ENCODE assay signal across 8 cellular contexts in the genomic region with DNA sequence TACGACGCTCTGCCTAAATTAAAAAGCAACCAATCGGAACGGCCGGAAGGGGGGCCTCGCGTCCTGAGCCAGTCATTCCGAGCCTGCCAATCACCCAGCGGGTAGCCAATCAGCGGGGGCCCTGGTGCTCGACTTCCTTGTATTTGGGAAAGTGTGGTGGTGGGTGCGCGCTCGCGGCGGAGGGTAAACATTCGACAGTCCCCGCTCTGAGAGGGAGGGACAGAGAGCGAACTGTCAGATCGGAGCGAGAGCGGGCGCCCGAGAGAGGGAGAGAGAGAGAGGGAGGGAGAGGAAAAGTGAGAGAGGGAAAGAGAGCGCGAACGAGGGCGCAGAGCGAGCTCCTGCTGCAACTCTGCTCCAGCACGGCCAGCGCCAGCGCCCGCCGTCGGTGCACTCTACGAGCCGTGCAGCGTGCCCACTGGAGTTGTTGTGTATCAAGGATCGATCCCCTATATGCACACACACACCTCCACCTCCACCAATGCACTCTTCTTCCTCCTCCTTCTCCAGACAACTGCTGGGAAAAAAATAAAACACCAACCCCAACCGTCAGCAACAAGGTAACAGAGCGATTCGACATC. TPM values are rescaled to one million over a fixed set of nuclear protein-coding genes. Genes with fewer than 3 reads are reported as not detected.
DNase-seq lines count a peak whose midpoint lies in the region; ATAC-seq and TF ChIP-seq lines count a peak whose summit lies in the region.

A gene (plus strand): TSS at position 190 of the 581 bp plus-strand sequence. CDS start 1,396 bp downstream, outside the sequence.

- H3K9me3 ChIP-seq in CD4-positive, CD25-positive, alpha-beta regulatory T cell (ENCODE audit: control insufficient read depth in 2 of 2, low read length in 2 of 2) = peaks cover 4 to 6% of the 10 kb centered on the region in 2 experiments
- H3K9me3 ChIP-seq in subcutaneous abdominal adipose tissue (ENCODE audit: control insufficient read depth in 5 of 5, low read length in 5 of 5) = no peaks in the 10 kb centered on the region
- peaks cover 4% of the 10 kb centered on the region; the same call in 1 of the 2 replicates for H3K9me3 ChIP-seq in Karpas-422 (ENCODE audit: low read length)

- peak within 1 kb of the TSS; percentile 26 for H3K4me3 ChIP-seq in CD4-positive, CD25-positive, alpha-beta regulatory T cell (ENCODE audit: low read depth, low read length)
- peak within 1 kb of the TSS; percentile 55 to 68 (median 61) for H3K4me3 ChIP-seq in subcutaneous abdominal adipose tissue (ENCODE audit: low read depth in 1 of 5, low read length in 5 of 5)
- H3K4me3 ChIP-seq in Karpas-422 (ENCODE audit: low read length) = no peak within 1 kb of the TSS

- TF ChIP-seq CTCF in mesothelial cell of epicardium (IDR thresholded peaks at IDR 0.05; ENCODE audit: unreplicated experiment) = no peak

- no peaks in the 10 kb centered on the region for H3K36me3 Mint-ChIP-seq in CD4-positive, CD25-positive, alpha-beta regulatory T cell
- H3K36me3 Mint-ChIP-seq in mesothelial cell of epicardium = peaks cover 2% of the 10 kb centered on the region

- no peak within 1 kb of the TSS for H3K9ac ChIP-seq in subcutaneous abdominal adipose tissue (ENCODE audit: low read length in 5 of 5)
- no peak within 1 kb of the TSS for H3K9ac ChIP-seq in Karpas-422 (ENCODE audit: low read length)

- no peaks in the 10 kb centered on the region for H3K36me3 ChIP-seq in CD4-positive, CD25-positive, alpha-beta regulatory T cell (ENCODE audit: control insufficient read depth, insufficient read depth, low read length)
- H3K36me3 ChIP-seq in subcutaneous abdominal adipose tissue (ENCODE audit: control insufficient read depth in 5 of 5, insufficient read depth in 5 of 5, low read length in 5 of 5) (no peaks in the 10 kb centered on the region), Karpas-422 (ENCODE audit: insufficient read depth, low read length) (no peaks in the 10 kb centered on the region)

- DNase-seq in CD4-positive, CD25-positive, alpha-beta regulatory T cell = peak in 1 of 3 donors; percentile 51
- DNase-seq in effector CD8-positive, alpha-beta T cell (lab: John Stamatoyannopoulos, UW) = peak; percentile 21
- DNase-seq in mesothelial cell of epicardium (ENCODE audit: low spot score in 2 of 2, unreplicated experiment in 2 of 2) (no peak), Karpas-422 (no peak), HCEC 1CT (no peak)

- no peaks in the 10 kb centered on the region for H3K9me2 ChIP-seq in Karpas-422 (replicated peaks; ENCODE audit: insufficient read depth, low read length)

- peaks cover 84% of the 10 kb centered on the region for H3K27me3 Mint-ChIP-seq in CD4-positive, CD25-positive, alpha-beta regulatory T cell
- H3K27me3 Mint-ChIP-seq in mesothelial cell of epicardium (ENCODE audit: low read depth) = peaks cover 84% of the 10 kb centered on the region

- no peaks in the 10 kb centered on the region for H3K79me2 ChIP-seq in Karpas-422 (ENCODE audit: low read length)

- ATAC-seq in CD4-positive, CD25-positive, alpha-beta regulatory T cell (ENCODE audit: low read depth in 2 of 2) = no peak
- ATAC-seq in HG02798 (IDR thresholded peaks at IDR 0.05; ENCODE audit: poor library complexity, unreplicated experiment) (peak; percentile 67), SK-N-SH treated with all-trans-retinoic acid at 6 μM for 48 hours (peak; percentile 73)

- no peak within 1 kb of the TSS for H3K4me2 ChIP-seq in Karpas-422 (ENCODE audit: low read depth, low read length, poor library complexity, severe bottlenecking)

- peak within 1 kb of the TSS in 2 of 3 donors; percentile 44 to 81 for H3K27ac Mint-ChIP-seq in CD4-positive, CD25-positive, alpha-beta regulatory T cell
- peak within 1 kb of the TSS; percentile 73 for H3K27ac Mint-ChIP-seq in mesothelial cell of epicardium

- H4K20me1 ChIP-seq in Karpas-422 (ENCODE audit: insufficient read depth, low read depth, low read length) = no peaks in the 10 kb centered on the region

- no peak within 1 kb of the TSS for H2AFZ ChIP-seq in Karpas-422 (ENCODE audit: low read length)

- peaks cover 25% of the 10 kb centered on the region for H3K4me1 ChIP-seq in CD4-positive, CD25-positive, alpha-beta regulatory T cell (ENCODE audit: control insufficient read depth, insufficient read depth, low read length, poor library complexity, severe bottlenecking)
- H3K4me1 ChIP-seq in subcutaneous abdominal adipose tissue (ENCODE audit: control insufficient read depth in 5 of 5, insufficient read depth in 5 of 5, low read length in 5 of 5) (peaks cover 0 to 42% (median 39%) of the 10 kb centered on the region in 5 donors), Karpas-422 (ENCODE audit: low read length) (no peaks in the 10 kb centered on the region)

- H3K4me1 Mint-ChIP-seq in CD4-positive, CD25-positive, alpha-beta regulatory T cell = peaks cover 0 to 47% (median 29%) of the 10 kb centered on the region in 4 donors
- peaks cover 20% of the 10 kb centered on the region for H3K4me1 Mint-ChIP-seq in mesothelial cell of epicardium

- H3K4me3 Mint-ChIP-seq in CD4-positive, CD25-positive, alpha-beta regulatory T cell = peak within 1 kb of the TSS; percentile 84 to 89 (median 87)
- H3K4me3 Mint-ChIP-seq in mesothelial cell of epicardium = peak within 1 kb of the TSS; percentile 69

- peaks cover 31% of the 10 kb centered on the region for H3K27me3 ChIP-seq in CD4-positive, CD25-positive, alpha-beta regulatory T cell (ENCODE audit: control insufficient read depth, insufficient read depth, low read length)
- H3K27me3 ChIP-seq in subcutaneous abdominal adipose tissue (ENCODE audit: control insufficient read depth in 5 of 5, insufficient read depth in 4 of 5, low read length in 5 of 5) (peaks cover 28 to 65% (median 62%) of the 10 kb centered on the region in 5 donors), Karpas-422 (ENCODE audit: low read length) (no peaks in the 10 kb centered on the region)

- peaks cover 0 to 12% (median 4%) of the 10 kb centered on the region in 7 donors for H3K9me3 Mint-ChIP-seq in CD4-positive, CD25-positive, alpha-beta regulatory T cell
- no peaks in the 10 kb centered on the region for H3K9me3 Mint-ChIP-seq in mesothelial cell of epicardium

- no peak within 1 kb of the TSS for H3K27ac ChIP-seq in CD4-positive, CD25-positive, alpha-beta regulatory T cell (ENCODE audit: insufficient read depth, low read length, poor library complexity, severe bottlenecking)
- H3K27ac ChIP-seq in subcutaneous abdominal adipose tissue (ENCODE audit: low read depth, low read length) (no peak within 1 kb of the TSS), Karpas-422 (ENCODE audit: low read length) (no peak within 1 kb of the TSS)

TF ChIP-seq in SK-N-SH treated with all-trans-retinoic acid at 6 μM for 48 hours, 23 proteins besides CTCF, POLR2A, EP300 and RAD21:
- TF ChIP-seq, protein P1, sequence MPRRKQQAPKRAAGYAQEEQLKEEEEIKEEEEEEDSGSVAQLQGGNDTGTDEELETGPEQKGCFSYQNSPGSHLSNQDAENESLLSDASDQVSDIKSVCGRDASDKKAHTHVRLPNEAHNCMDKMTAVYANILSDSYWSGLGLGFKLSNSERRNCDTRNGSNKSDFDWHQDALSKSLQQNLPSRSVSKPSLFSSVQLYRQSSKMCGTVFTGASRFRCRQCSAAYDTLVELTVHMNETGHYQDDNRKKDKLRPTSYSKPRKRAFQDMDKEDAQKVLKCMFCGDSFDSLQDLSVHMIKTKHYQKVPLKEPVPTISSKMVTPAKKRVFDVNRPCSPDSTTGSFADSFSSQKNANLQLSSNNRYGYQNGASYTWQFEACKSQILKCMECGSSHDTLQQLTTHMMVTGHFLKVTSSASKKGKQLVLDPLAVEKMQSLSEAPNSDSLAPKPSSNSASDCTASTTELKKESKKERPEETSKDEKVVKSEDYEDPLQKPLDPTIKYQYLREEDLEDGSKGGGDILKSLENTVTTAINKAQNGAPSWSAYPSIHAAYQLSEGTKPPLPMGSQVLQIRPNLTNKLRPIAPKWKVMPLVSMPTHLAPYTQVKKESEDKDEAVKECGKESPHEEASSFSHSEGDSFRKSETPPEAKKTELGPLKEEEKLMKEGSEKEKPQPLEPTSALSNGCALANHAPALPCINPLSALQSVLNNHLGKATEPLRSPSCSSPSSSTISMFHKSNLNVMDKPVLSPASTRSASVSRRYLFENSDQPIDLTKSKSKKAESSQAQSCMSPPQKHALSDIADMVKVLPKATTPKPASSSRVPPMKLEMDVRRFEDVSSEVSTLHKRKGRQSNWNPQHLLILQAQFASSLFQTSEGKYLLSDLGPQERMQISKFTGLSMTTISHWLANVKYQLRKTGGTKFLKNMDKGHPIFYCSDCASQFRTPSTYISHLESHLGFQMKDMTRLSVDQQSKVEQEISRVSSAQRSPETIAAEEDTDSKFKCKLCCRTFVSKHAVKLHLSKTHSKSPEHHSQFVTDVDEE (CRISPR knock-in tag; IDR thresholded peaks at IDR 0.05) = 0 out of 2 replicates have a peak, but pooled peaks have one; percentile 52
- no peak for TF ChIP-seq RARB (CRISPR knock-in tag; IDR thresholded peaks at IDR 0.05)

RNA-seq across cellular contexts. Expression of the gene that starts here (rescaled TPM):
- not detected for total RNA-seq in CD4-positive, CD25-positive, alpha-beta regulatory T cell
- not detected for polyA plus RNA-seq in CD4-positive, CD25-positive, alpha-beta regulatory T cell
- total RNA-seq in mesothelial cell of epicardium = not detected in 3 replicates
- total RNA-seq in Karpas-422 (2014; rRNA removed; shearing (Covaris generic); ENCODE audit: low replicate concordance) = not detected in 2 replicates

Comparison
In these comparisons a context has a peak if more than half of its experiments do, and no peak if none do; other contexts are left out.
1. ATAC-seq: peak in HG02798 (single experiment) and SK-N-SH treated with all-trans-retinoic acid at 6 μM for 48 hours (single experiment); none in CD4-positive, CD25-positive, alpha-beta regulatory T cell (0 of 2).